26 cellular contexts compared by ENCODE assay signal in genomic region chr11:110764485-110764884, GRCh38. TPM values are rescaled to one million over a fixed set of nuclear protein-coding genes. Genes with fewer than 3 reads are reported as not detected.
A peak's percentile ranks its signal among the peaks of the same experiment; 100 is the strongest.
DNase-seq lines count a peak whose midpoint lies in the region; ATAC-seq, FAIRE-seq and TF ChIP-seq lines count a peak whose summit lies in the region.
"Had no signal": no experiment of that assay in that cellular context is flagged by ENCODE, and none has a peak within 500 bp of the region (broad histone marks: within the 10 kb centered on the region; RNA-seq: fewer than 3 reads in every experiment).

No MANE protein-coding gene starts in this region.

- H3K27me3 ChIP-seq in HepG2 (ENCODE audit: control insufficient read depth in 1 of 2, insufficient read depth in 2 of 2, low read length in 2 of 2): no peaks in the 10 kb centered on the region
- H3K27me3 ChIP-seq in right lobe of liver: no peaks in the 10 kb centered on the region
- H3K27me3 ChIP-seq in subcutaneous abdominal adipose tissue (ENCODE audit: control insufficient read depth in 5 of 5, insufficient read depth in 4 of 5, low read length in 5 of 5): no peaks in the 10 kb centered on the region
- no peaks in the 10 kb centered on the region for H3K27me3 ChIP-seq in ovary
- H3K27me3 ChIP-seq: BE2C; BLaER1 treated with 17β-estradiol and CSF1 and Interleukin-3, amounts not matched to agents 10 nM and 100 nM had no signal

- H3K4me1 ChIP-seq in HepG2 (ENCODE audit: insufficient read depth, low read length) (peaks cover 6% of the 10 kb centered on the region), right lobe of liver (peaks cover 0 to 27% (median 7%) of the 10 kb centered on the region in 4 donors), subcutaneous abdominal adipose tissue (ENCODE audit: control insufficient read depth in 5 of 5, insufficient read depth in 5 of 5, low read length in 5 of 5) (peaks cover 0 to 21% (median 14%) of the 10 kb centered on the region in 5 donors), ovary (ENCODE audit: insufficient read depth) (peaks cover 9% of the 10 kb centered on the region)
- H3K4me1 ChIP-seq: BE2C had no signal

- H3K9me3 ChIP-seq in HepG2 (ENCODE audit: low read length): no peaks in the 10 kb centered on the region
- no peaks in the 10 kb centered on the region for H3K9me3 ChIP-seq in right lobe of liver
- no peaks in the 10 kb centered on the region for H3K9me3 ChIP-seq in subcutaneous abdominal adipose tissue (ENCODE audit: control insufficient read depth in 5 of 5, low read length in 5 of 5)
- H3K9me3 ChIP-seq in ovary: no peaks in the 10 kb centered on the region
- H3K9me3 ChIP-seq: BE2C; BLaER1 treated with 17β-estradiol and CSF1 and Interleukin-3, amounts not matched to agents 10 nM and 100 nM had no signal

- in situ Hi-C loops in HepG2 (cut with HindIII; ENCODE audit: extremely low pct_ligation_motif_present, low pct_unique_long_range_greater_than_20kb): no loop called here

- H3K9ac ChIP-seq in HepG2 (ENCODE audit: insufficient read depth, low read depth, low read length): no peak overlapping the region
- H3K9ac ChIP-seq in subcutaneous abdominal adipose tissue (ENCODE audit: low read length in 5 of 5): no peak overlapping the region
- H3K9ac ChIP-seq: BLaER1 treated with 17β-estradiol and CSF1 and Interleukin-3, amounts not matched to agents 10 nM and 100 nM had no signal

- TF ChIP-seq POLR2A in HepG2 (IDR thresholded peaks at IDR 0.05; ENCODE audit: insufficient read depth in 1 of 2, low read depth in 2 of 2, low read length in 2 of 2) (no peak), right lobe of liver (IDR thresholded peaks at IDR 0.05) (no peak), ovary (IDR thresholded peaks at IDR 0.05) (no peak)

- BruUV-seq in HepG2 (replicated peaks; lab: Mats Ljungman, UMichigan): no TSS peak

- ATAC-seq in HepG2: no peak
- no peak for ATAC-seq in right lobe of liver
- ATAC-seq: GM12878 had no signal

- 100% methylated on average over 1 of the region's 1 CpG for WGBS in HepG2 (ENCODE audit: low lambda C conversion rate)
- WGBS in right lobe of liver (ENCODE audit: insufficient coverage, low coverage, low lambda C conversion rate, missing lambda C conversion rate): 100% methylated on average over 1 of the region's 1 CpG
- 69 to 76% (median 71%) methylated on average over 1 of the region's 1 CpG for WGBS in ovary, 3 donors

- no peak for TF ChIP-seq RAD21 in HepG2 (CRISPR knock-in tag; IDR thresholded peaks at IDR 0.05)

- H4K20me1 ChIP-seq in HepG2 (ENCODE audit: insufficient read depth, low read length): no peaks in the 10 kb centered on the region
- H4K20me1 ChIP-seq: BLaER1 treated with 17β-estradiol and CSF1 and Interleukin-3, amounts not matched to agents 10 nM and 100 nM had no signal

- no peak for TF ChIP-seq EP300 in HepG2 (IDR thresholded peaks at IDR 0.05; ENCODE audit: low read depth in 2 of 2, low read length in 2 of 2)
- no peak for TF ChIP-seq EP300 in HepG2 (CRISPR knock-in tag; IDR thresholded peaks at IDR 0.05; ENCODE audit: borderline replicate concordance)
- TF ChIP-seq EP300 in ovary (IDR thresholded peaks at IDR 0.05): no peak

- POLR2A ChIA-PET in HepG2 (lab: Yijun Ruan, JAX): no interaction called here

- intact Hi-C loops in HepG2 (cut with micrococcal nuclease; ENCODE audit: unreplicated experiment): no loop called here
- intact Hi-C loops in right lobe of liver (cut with DNase I): no loop called here
- intact Hi-C loops in ovary (cut with DNase I): no loop called here

- H3K79me2 ChIP-seq in HepG2 (ENCODE audit: insufficient read depth, low read length): no peaks in the 10 kb centered on the region

- H3K4me2 ChIP-seq in HepG2 (ENCODE audit: low read depth, low read length): no peak overlapping the region
- H3K4me2 ChIP-seq: BLaER1 treated with 17β-estradiol and CSF1 and Interleukin-3, amounts not matched to agents 10 nM and 100 nM had no signal

- no peak overlapping the region for H3K4me3 ChIP-seq in HepG2 (replicated peaks in 1 of 3; ENCODE audit: insufficient read depth in 1 of 3, low read depth in 2 of 3, low read length in 3 of 3)
- H3K4me3 ChIP-seq in right lobe of liver: no peak overlapping the region
- H3K4me3 ChIP-seq in fibroblast of the aortic adventitia (ENCODE audit: low read depth, low read length): no peak overlapping the region
- no peak overlapping the region for H3K4me3 ChIP-seq in subcutaneous abdominal adipose tissue (ENCODE audit: low read depth in 1 of 5, low read length in 5 of 5)
- no peak overlapping the region for H3K4me3 ChIP-seq in ovary
- H3K4me3 ChIP-seq: BLaER1 treated with 17β-estradiol and CSF1 and Interleukin-3, amounts not matched to agents 10 nM and 100 nM; GM12878 had no signal

- no peak overlapping the region for H2AFZ ChIP-seq in HepG2 (ENCODE audit: low read length)

- FAIRE-seq in HepG2 (lab: Jason Lieb, UNC): no peak
- FAIRE-seq: A204.1, D721Med, GM12878, GM19239, H1 had no signal

- CTCF ChIA-PET in HepG2 (lab: Yijun Ruan, JAX; ENCODE audit: low intra/inter-chr PET ratio, low total read pairs): no interaction called here

- no peaks in the 10 kb centered on the region for H3K36me3 ChIP-seq in HepG2 (replicated peaks in 1 of 2; ENCODE audit: control insufficient read depth in 1 of 2, insufficient read depth in 2 of 2, low read length in 2 of 2)
- H3K36me3 ChIP-seq in right lobe of liver: no peaks in the 10 kb centered on the region
- H3K36me3 ChIP-seq in subcutaneous abdominal adipose tissue (ENCODE audit: control insufficient read depth in 5 of 5, insufficient read depth in 5 of 5, low read length in 5 of 5): no peaks in the 10 kb centered on the region
- no peaks in the 10 kb centered on the region for H3K36me3 ChIP-seq in ovary
- H3K36me3 ChIP-seq: BE2C; BLaER1 treated with 17β-estradiol and CSF1 and Interleukin-3, amounts not matched to agents 10 nM and 100 nM had no signal

- DNase-seq in HepG2 (ENCODE audit: low spot score) (no peak), right lobe of liver (no peak), fibroblast of the aortic adventitia (ENCODE audit: low read depth) (peak; percentile 17), occipital lobe (lab: John Stamatoyannopoulos, UW) (no peak), mesenteric fat pad (ENCODE audit: low spot score) (no peak), ovary (no peak)
- DNase-seq: ACHN; AML-193; BE2C; CD4-positive, alpha-beta T cell; CD8-positive, alpha-beta memory T cell; DMS 273 treated with DMSO at 0.1 percent for 48 hours; DMS79; EL; GDM1; H7; HCEC 1CT had no signal

- TF ChIP-seq CTCF in HepG2 (CRISPR knock-in tag; IDR thresholded peaks at IDR 0.05): no peak
- no peak for TF ChIP-seq CTCF in right lobe of liver (IDR thresholded peaks at IDR 0.05)
- TF ChIP-seq CTCF in VCaP (conservative IDR thresholded peaks at IDR 0.05): no peak
- no peak for TF ChIP-seq CTCF in fibroblast of the aortic adventitia (IDR thresholded peaks at IDR 0.05; ENCODE audit: insufficient read depth, low read length)
- no peak for TF ChIP-seq CTCF in ovary (IDR thresholded peaks at IDR 0.05)

- H3K27ac ChIP-seq in HepG2 (ENCODE audit: extremely low read length, insufficient read depth, low read length): no peak overlapping the region
- no peak overlapping the region for H3K27ac ChIP-seq in right lobe of liver
- H3K27ac ChIP-seq in VCaP: peak overlapping the region; percentile 59; the same call in 1 of the 2 replicates
- peak overlapping the region; percentile 84 for H3K27ac ChIP-seq in subcutaneous abdominal adipose tissue (ENCODE audit: low read depth, low read length)
- H3K27ac ChIP-seq in ovary: no peak overlapping the region
- H3K27ac ChIP-seq: BLaER1 treated with 17β-estradiol and CSF1 and Interleukin-3, amounts not matched to agents 10 nM and 100 nM had no signal

TF ChIP-seq in HepG2, 621 proteins besides CTCF, POLR2A, EP300 and RAD21:
- peak; percentile 64; the same call in 1 of the 2 replicates for TF ChIP-seq ATF7 (IDR thresholded peaks at IDR 0.05)
- TF ChIP-seq ATF7 (CRISPR knock-in tag; IDR thresholded peaks at IDR 0.05): no peak
- TF ChIP-seq ZNF362 (CRISPR knock-in tag; IDR thresholded peaks at IDR 0.05; ENCODE audit: borderline replicate concordance): no peak

RNA-seq across cellular contexts. Expression of gene ARHGAP20, which starts 52.2 kb away (rescaled TPM):
- total RNA-seq in HepG2 (2016; rRNA removed; fragmentation: Illumina TruSeq; extraction: Trizol) (not detected in 2 replicates), right lobe of liver (1 to 10 TPM in 2 of 6 experiments, under 1 TPM in 4; 0.68 to 1.6 (median 0.98) TPM), fibroblast of the aortic adventitia (ENCODE audit: low replicate concordance) (17.5 and 20.0 TPM in 2 replicates), occipital lobe (66.6 TPM), mesenteric fat pad (20.6 TPM), ovary (1 to 10 TPM; 1.7 to 5.6 (median 2.6) TPM)
- not detected in 2 replicates for total RNA-seq in HepG2 (2016; cell fraction: cytosol; rRNA removed; fragmentation: Illumina TruSeq; extraction: Trizol; ENCODE audit: low read depth)
- total RNA-seq in HepG2 (2016; cell fraction: insoluble cytoplasmic fraction; rRNA removed; fragmentation: Illumina TruSeq; extraction: Trizol): not detected in 2 replicates
- total RNA-seq in HepG2 (2016; cell fraction: membrane; rRNA removed; fragmentation: Illumina TruSeq; extraction: Trizol): not detected in 2 replicates
- total RNA-seq in HepG2 (2016; cell fraction: nucleus; rRNA removed; fragmentation: Illumina TruSeq; extraction: Trizol): not detected in 2 replicates
- polyA plus RNA-seq in HepG2 (2011; rRNA removed) (not detected in 2 replicates), ovary (1 to 10 TPM; 1.1 to 4.4 TPM)
- not detected in 2 replicates for polyA plus RNA-seq in HepG2 (2011; cell fraction: cytosol; rRNA removed)
- polyA plus RNA-seq in HepG2 (2011; cell fraction: nucleus; rRNA removed): not detected in 2 replicates
- polyA plus RNA-seq in HepG2 (2012): not detected in 2 replicates
- not detected in 2 replicates for polyA plus RNA-seq in HepG2 (2016; cell fraction: cytosol; fragmentation: Illumina TruSeq; extraction: Trizol; ENCODE audit: low read depth)
- not detected in 2 replicates for polyA plus RNA-seq in HepG2 (2016; cell fraction: insoluble cytoplasmic fraction; fragmentation: Illumina TruSeq; extraction: Trizol; ENCODE audit: low read depth)
- polyA plus RNA-seq in HepG2 (2016; cell fraction: membrane; fragmentation: Illumina TruSeq; extraction: Trizol; ENCODE audit: low read depth): not detected in 2 replicates
- polyA plus RNA-seq in HepG2 (2016; cell fraction: nucleus; fragmentation: Illumina TruSeq; extraction: Trizol; ENCODE audit: insufficient read depth, low read depth): not detected in 2 replicates
- polyA minus RNA-seq in HepG2 (2011; rRNA and poly(A)+ RNA removed; ENCODE audit: low replicate concordance): not detected in 2 replicates
- not detected in 2 replicates for polyA minus RNA-seq in HepG2 (2011; cell fraction: cytosol; rRNA and poly(A)+ RNA removed)
- polyA minus RNA-seq in HepG2 (2011; cell fraction: nucleus; rRNA and poly(A)+ RNA removed): not detected in 2 replicates
- total RNA-seq: CD4-positive, alpha-beta T cell; GM12878 had no signal
- polyA plus RNA-seq: CD14-positive monocyte; CD8-positive, alpha-beta memory T cell had no signal

Comparison
In these comparisons a context has a peak if more than half of its experiments do, and no peak if none do; other contexts are left out.
1. H3K27ac ChIP-seq: peak in VCaP (single experiment) and subcutaneous abdominal adipose tissue (single experiment); none in HepG2 (single experiment), right lobe of liver (0 of 3) and ovary (0 of 2).